1 cellular context compared by ENCODE assay signal in the genomic region with DNA sequence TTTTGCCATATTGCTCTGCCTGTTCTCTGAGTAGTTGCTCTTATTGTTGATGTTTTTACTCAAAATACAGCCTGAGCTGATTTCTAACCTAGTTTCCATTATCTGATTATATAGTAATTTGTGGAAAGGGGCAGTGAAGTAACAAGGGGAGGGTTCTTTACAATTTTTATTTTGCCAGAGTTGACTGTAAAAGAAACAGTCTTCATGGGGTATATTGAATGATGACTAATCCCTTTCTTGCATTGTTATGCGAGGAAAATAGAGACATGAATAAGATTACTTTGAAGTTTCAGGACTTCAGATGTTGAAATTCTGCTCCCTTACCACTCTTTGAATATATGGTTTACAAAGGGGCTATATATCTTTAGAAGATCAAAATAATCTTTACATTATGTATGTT.
TF ChIP-seq lines count a peak whose summit lies in the region.

No MANE protein-coding gene starts in this region.

TF ChIP-seq in endothelial cell of umbilical vein, 7 proteins besides CTCF, POLR2A, EP300 and RAD21:
- TF ChIP-seq POLR2AphosphoS5 (IDR thresholded peaks at IDR 0.05; ENCODE audit: insufficient read depth, low read depth, low read length) (no peak), GATA2 (IDR thresholded peaks at IDR 0.05; ENCODE audit: insufficient read depth, insufficient read length, low read depth, low read length) (no peak), EZH2 (IDR thresholded peaks at IDR 0.05; ENCODE audit: borderline replicate concordance, low read depth, low read length, severe bottlenecking) (no peak), JUN (IDR thresholded peaks at IDR 0.05; ENCODE audit: borderline replicate concordance, insufficient read depth, insufficient read length, low read depth) (peak; percentile 35), MYC (IDR thresholded peaks at IDR 0.05; ENCODE audit: low read depth, low read length) (no peak), FOS (IDR thresholded peaks at IDR 0.05; ENCODE audit: borderline replicate concordance, insufficient read depth, low read length) (peak; percentile 16)
- TF ChIP-seq, protein P1, sequence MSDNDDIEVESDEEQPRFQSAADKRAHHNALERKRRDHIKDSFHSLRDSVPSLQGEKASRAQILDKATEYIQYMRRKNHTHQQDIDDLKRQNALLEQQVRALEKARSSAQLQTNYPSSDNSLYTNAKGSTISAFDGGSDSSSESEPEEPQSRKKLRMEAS (IDR thresholded peaks at IDR 0.05; ENCODE audit: insufficient read depth, insufficient read length): no peak
TF ChIP-seq in endothelial cell of umbilical vein: peak in this region for 2.
